ENCODE assay signal across 1 cellular context in the genomic region with DNA sequence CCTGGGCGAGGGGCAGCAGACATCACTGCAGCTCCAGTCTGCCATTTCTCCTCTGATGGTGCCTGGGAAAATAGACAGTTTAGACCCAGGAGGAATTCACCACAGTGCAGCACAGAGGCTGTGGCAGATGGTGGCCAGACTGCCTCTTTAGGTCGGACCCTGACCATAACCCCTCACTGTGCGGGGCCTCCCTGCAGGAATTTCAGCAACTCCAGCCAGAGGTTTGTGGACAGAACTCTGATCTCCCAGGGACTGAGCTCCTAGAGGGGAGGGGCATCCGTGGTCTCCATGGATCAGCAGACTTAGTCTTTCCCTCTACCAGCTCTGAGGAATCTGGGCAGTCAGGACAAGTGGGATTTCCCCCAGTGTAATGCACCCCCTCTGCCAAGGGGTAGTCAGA.
TF ChIP-seq lines count a peak whose summit lies in the region.

No MANE protein-coding gene starts in this region.

TF ChIP-seq in H1, 55 proteins besides CTCF, POLR2A, EP300 and RAD21:
- TF ChIP-seq, protein P1, sequence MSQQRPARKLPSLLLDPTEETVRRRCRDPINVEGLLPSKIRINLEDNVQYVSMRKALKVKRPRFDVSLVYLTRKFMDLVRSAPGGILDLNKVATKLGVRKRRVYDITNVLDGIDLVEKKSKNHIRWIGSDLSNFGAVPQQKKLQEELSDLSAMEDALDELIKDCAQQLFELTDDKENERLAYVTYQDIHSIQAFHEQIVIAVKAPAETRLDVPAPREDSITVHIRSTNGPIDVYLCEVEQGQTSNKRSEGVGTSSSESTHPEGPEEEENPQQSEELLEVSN (IDR thresholded peaks at IDR 0.05): no peak
- no peak for TF ChIP-seq SP1 (IDR thresholded peaks at IDR 0.05; ENCODE audit: low read depth, low read length)
- TF ChIP-seq TBP (IDR thresholded peaks at IDR 0.05; ENCODE audit: low read depth, low read length): no peak
- TF ChIP-seq HDAC6 (IDR thresholded peaks at IDR 0.05; ENCODE audit: low read depth, low read length): no peak
